ENCODE assay signal across 8 cellular contexts in genomic region chr13:27449936-27450828, GRCh38. TPM values are rescaled to one million over a fixed set of nuclear protein-coding genes. Genes with fewer than 3 reads are reported as not detected.
A peak's percentile ranks its signal among the peaks of the same experiment; 100 is the strongest.
DNase-seq lines count a peak whose midpoint lies in the region; ATAC-seq and TF ChIP-seq lines count a peak whose summit lies in the region.

TSS of gene MTIF3 (minus strand) at chr13:27450564. CDS start at chr13:27440448, 10,116 bp downstream.

- H3K9ac ChIP-seq in duodenal mucosa (ENCODE audit: low read depth in 1 of 2, low read length in 2 of 2) = peak within 1 kb of the TSS; percentile 95 to 98

- intact Hi-C loops in lower leg skin (cut with DNase I; ENCODE audit: low total_unique reads) = no loop called here

- peak; percentile 95 to 99 (median 98) for DNase-seq in CD4-positive, CD25-positive, alpha-beta regulatory T cell
- DNase-seq in NCI-H82 treated with DMSO at 0.1 percent for 48 hours (lab: John Stamatoyannopoulos, UW; ENCODE audit: unreplicated experiment) (peak; percentile 88), lower leg skin (ENCODE audit: low spot score in 2 of 2) (peak; percentile 96 to 98)
- DNase-seq in activated CD4-positive, alpha-beta memory T cell treated with anti-CD3 and anti-CD28 coated beads, Interleukin-2, amount 10 ng/mL, durations not matched to agents 7 days and 5 days = peak; percentile 97
- peak; percentile 92 to 94 for DNase-seq in stimulated activated CD4-positive, alpha-beta T cell treated with anti-CD3 and anti-CD28 coated beads, Interleukin-4, amount 100 ng/mL, for 48 hours (ENCODE audit: low read depth in 2 of 2)

- H3K27ac Mint-ChIP-seq in CD4-positive, CD25-positive, alpha-beta regulatory T cell = peak within 1 kb of the TSS; percentile 96 to 99 (median 98)
- peak within 1 kb of the TSS; percentile 93 for H3K27ac Mint-ChIP-seq in activated CD4-positive, alpha-beta memory T cell treated with anti-CD3 and anti-CD28 coated beads, Interleukin-2, amount 10 ng/mL, durations not matched to agents 7 days and 5 days

- H3K9me3 ChIP-seq in CD4-positive, CD25-positive, alpha-beta regulatory T cell (ENCODE audit: control insufficient read depth in 2 of 2, low read length in 2 of 2) = no peaks in the 10 kb centered on the region
- H3K9me3 ChIP-seq in duodenal mucosa (ENCODE audit: control insufficient read depth in 1 of 2, low read length in 2 of 2) = no peaks in the 10 kb centered on the region

- no peak for TF ChIP-seq POLR2A in lower leg skin (IDR thresholded peaks at IDR 0.05)

- 0% methylated on average over 54 to 77 of the region's 81 CpGs for WGBS in lower leg skin, 2 donors

- CTCF ChIA-PET in activated CD4-positive, alpha-beta memory T cell treated with anti-CD3 and anti-CD28 coated beads, Interleukin-2, amount 10 ng/mL, durations not matched to agents 7 days and 5 days (lab: Charles Lee) = interaction anchor here (0.7 to 4.2 kb wide), 5 partner anchors 7 to 171 kb away, joined by 3 to 47 read pairs (median 5); partner anchors contain the start of genes GTF3A and LNX2

- peaks cover 24 to 74% (median 48%) of the 10 kb centered on the region in 4 donors for H3K4me1 Mint-ChIP-seq in CD4-positive, CD25-positive, alpha-beta regulatory T cell
- peaks cover 60% of the 10 kb centered on the region for H3K4me1 Mint-ChIP-seq in activated CD4-positive, alpha-beta memory T cell treated with anti-CD3 and anti-CD28 coated beads, Interleukin-2, amount 10 ng/mL, durations not matched to agents 7 days and 5 days

- H3K9me3 Mint-ChIP-seq in CD4-positive, CD25-positive, alpha-beta regulatory T cell = no peaks in the 10 kb centered on the region
- no peaks in the 10 kb centered on the region for H3K9me3 Mint-ChIP-seq in activated CD4-positive, alpha-beta memory T cell treated with anti-CD3 and anti-CD28 coated beads, Interleukin-2, amount 10 ng/mL, durations not matched to agents 7 days and 5 days

- TF ChIP-seq CTCF in lower leg skin (IDR thresholded peaks at IDR 0.05) = no peak

- POLR2A ChIA-PET in activated CD4-positive, alpha-beta memory T cell treated with anti-CD3 and anti-CD28 coated beads, Interleukin-2, amount 10 ng/mL, durations not matched to agents 7 days and 5 days (lab: Charles Lee) = interaction anchor here (0.6 to 10.9 kb wide), 13 partner anchors 8 to 171 kb away, joined by 3 to 351 read pairs (median 5); partner anchors contain the start of genes GTF3A, LNX2 and POLR1D

- peaks cover 53% of the 10 kb centered on the region for H3K4me1 ChIP-seq in CD4-positive, CD25-positive, alpha-beta regulatory T cell (ENCODE audit: control insufficient read depth, insufficient read depth, low read length, poor library complexity, severe bottlenecking)
- H3K4me1 ChIP-seq in duodenal mucosa (ENCODE audit: control insufficient read depth in 1 of 2, insufficient read depth in 2 of 2, low read length in 2 of 2) = peaks cover 23 to 29% of the 10 kb centered on the region in 2 donors

- peak within 1 kb of the TSS; percentile 95 to 99 (median 96) for H3K4me3 Mint-ChIP-seq in CD4-positive, CD25-positive, alpha-beta regulatory T cell
- peak within 1 kb of the TSS; percentile 92 for H3K4me3 Mint-ChIP-seq in activated CD4-positive, alpha-beta memory T cell treated with anti-CD3 and anti-CD28 coated beads, Interleukin-2, amount 10 ng/mL, durations not matched to agents 7 days and 5 days

- no peaks in the 10 kb centered on the region for H3K36me3 ChIP-seq in CD4-positive, CD25-positive, alpha-beta regulatory T cell (ENCODE audit: control insufficient read depth, insufficient read depth, low read length)
- no peaks in the 10 kb centered on the region for H3K36me3 ChIP-seq in duodenal mucosa (ENCODE audit: control insufficient read depth in 1 of 2, insufficient read depth in 2 of 2, low read length in 2 of 2)

- ATAC-seq in CD4-positive, CD25-positive, alpha-beta regulatory T cell (ENCODE audit: low read depth in 2 of 2) = peak; percentile 83 to 84
- ATAC-seq in GM19438 (IDR thresholded peaks at IDR 0.05; ENCODE audit: low read depth, unreplicated experiment) (peak; percentile 85), HG03575 (IDR thresholded peaks at IDR 0.05; ENCODE audit: extremely low read depth, insufficient number of reproducible peaks, low FRiP score, unreplicated experiment) (peak; percentile 69)

- no peaks in the 10 kb centered on the region for H3K27me3 ChIP-seq in CD4-positive, CD25-positive, alpha-beta regulatory T cell (ENCODE audit: control insufficient read depth, insufficient read depth, low read length)
- H3K27me3 ChIP-seq in duodenal mucosa (ENCODE audit: control insufficient read depth in 1 of 2, insufficient read depth in 2 of 2, low read length in 2 of 2) = no peaks in the 10 kb centered on the region

- peak within 1 kb of the TSS; percentile 96 for H3K4me3 ChIP-seq in CD4-positive, CD25-positive, alpha-beta regulatory T cell (ENCODE audit: low read depth, low read length)
- H3K4me3 ChIP-seq in duodenal mucosa (ENCODE audit: low read depth in 1 of 2, low read length in 2 of 2) (peak within 1 kb of the TSS; percentile 89 to 94), lower leg skin (ENCODE audit: low read depth, poor library complexity, severe bottlenecking) (peak within 1 kb of the TSS; percentile 79)

- peak within 1 kb of the TSS; percentile 97 for H3K27ac ChIP-seq in CD4-positive, CD25-positive, alpha-beta regulatory T cell (ENCODE audit: insufficient read depth, low read length, poor library complexity, severe bottlenecking)
- peak within 1 kb of the TSS; percentile 100 for H3K27ac ChIP-seq in duodenal mucosa (ENCODE audit: low read depth, low read length)

- H3K36me3 Mint-ChIP-seq in CD4-positive, CD25-positive, alpha-beta regulatory T cell = peaks cover 12% of the 10 kb centered on the region
- peaks cover 18% of the 10 kb centered on the region for H3K36me3 Mint-ChIP-seq in activated CD4-positive, alpha-beta memory T cell treated with anti-CD3 and anti-CD28 coated beads, Interleukin-2, amount 10 ng/mL, durations not matched to agents 7 days and 5 days (ENCODE audit: low read depth)

- peaks cover 13% of the 10 kb centered on the region for H3K27me3 Mint-ChIP-seq in CD4-positive, CD25-positive, alpha-beta regulatory T cell
- H3K27me3 Mint-ChIP-seq in activated CD4-positive, alpha-beta memory T cell treated with anti-CD3 and anti-CD28 coated beads, Interleukin-2, amount 10 ng/mL, durations not matched to agents 7 days and 5 days = no peaks in the 10 kb centered on the region

RNA-seq across cellular contexts. Expression of gene MTIF3, which starts in this region (rescaled TPM):
- total RNA-seq in CD4-positive, CD25-positive, alpha-beta regulatory T cell = 48.9 TPM
- 100 to 1,000 TPM in 2 of 4 donors, 10 to 100 TPM in 2; 93.3 to 114 (median 103) TPM for polyA plus RNA-seq in CD4-positive, CD25-positive, alpha-beta regulatory T cell
- total RNA-seq in activated CD4-positive, alpha-beta memory T cell treated with anti-CD3 and anti-CD28 coated beads, Interleukin-2, amount 10 ng/mL, durations not matched to agents 7 days and 5 days = 10 to 100 TPM; 61.6 to 61.8 TPM
- total RNA-seq in lower leg skin = 10 to 100 TPM; 46.1 to 98.1 (median 70.8) TPM

Comparison
In these comparisons a context has a peak if more than half of its experiments do, and no peak if none do; other contexts are left out.
1. Peak in every context shown above with its lines: DNase-seq, ATAC-seq, H3K4me3 ChIP-seq and H3K27ac ChIP-seq.